Comparison of ENCODE assay signal across 22 cellular contexts in genomic region chr17:51423421-51424160, GRCh38.
DNase-seq lines count a peak whose midpoint lies in the region; ATAC-seq, FAIRE-seq and TF ChIP-seq lines count a peak whose summit lies in the region.
"Had no signal": no experiment of that assay in that cellular context is flagged by ENCODE, and none has a peak within 500 bp of the region (broad histone marks: within the 10 kb centered on the region; RNA-seq: fewer than 3 reads in every experiment).

No MANE protein-coding gene starts in this region.

- no peak overlapping the region for H3K4me3 ChIP-seq in RWPE2 (ENCODE audit: severe bottlenecking)
- H3K4me3 ChIP-seq: GM23248, HAP-1 had no signal

- no peak overlapping the region for H3K27ac ChIP-seq in RWPE2 (ENCODE audit: poor library complexity, severe bottlenecking)
- H3K27ac ChIP-seq: C4-2B, GM23248 had no signal

- H3K27me3 ChIP-seq in RWPE2 (ENCODE audit: insufficient read depth, poor library complexity, severe bottlenecking) = no peaks in the 10 kb centered on the region

- DNase-seq in HT1080 (ENCODE audit: low read depth) (peak; percentile 46), RWPE2 (ENCODE audit: low spot score) (no peak), islet precursor cell (peak; percentile 69), urothelium cell line (ENCODE audit: low spot score) (peak; percentile 35), GM13977 (ENCODE audit: low spot score) (no peak), COLO829 (ENCODE audit: low spot score) (no peak)
- DNase-seq in activated CD4-positive, alpha-beta T cell treated with anti-CD3 and anti-CD28 coated beads, Interleukin-2, amount 50 U/mL, for 4 hours = no peak
- DNase-seq: AML-193, COR-L47, DMS 273 treated with DMSO at 0.1 percent for 48 hours, DND-41, GDM1, GM23248, NCI-H1417, NCI-H2029, NCI-H2171 treated with DMSO at 0.1 percent for 48 hours, NCI-H446 treated with DMSO at 0.1 percent for 48 hours, SHP77 treated with DMSO at 0.1 percent for 48 hours, SK-N-SH, T-cell had no signal

- peak; percentile 55 for ATAC-seq in RWPE2 (ENCODE audit: low read depth)
- ATAC-seq: T-cell had no signal

- in situ Hi-C loops in GM13977 (cut with MboI; ENCODE audit: low pct_unique_long_range_greater_than_20kb, low sequenced_read_pairs, unreplicated experiment) = no loop called here

- no peak for FAIRE-seq in urothelium cell line (lab: Jason Lieb, UNC)

- H3K4me1 ChIP-seq in RWPE2 (ENCODE audit: insufficient read depth, poor library complexity, severe bottlenecking) = no peaks in the 10 kb centered on the region
- H3K4me1 ChIP-seq: HAP-1 had no signal

- H3K36me3 ChIP-seq in RWPE2 (ENCODE audit: low read depth) = no peaks in the 10 kb centered on the region
- H3K36me3 ChIP-seq: HAP-1 had no signal

- TF ChIP-seq CTCF in RWPE2 (IDR thresholded peaks at IDR 0.05; ENCODE audit: poor library complexity, severe bottlenecking) = no peak
- no peak for TF ChIP-seq CTCF in GM13977 (IDR thresholded peaks at IDR 0.05; ENCODE audit: extremely low read depth, insufficient read depth, missing control alignments)

- H3K9me3 ChIP-seq in RWPE2 (ENCODE audit: severe bottlenecking) = no peaks in the 10 kb centered on the region
- H3K9me3 ChIP-seq: HAP-1 had no signal

Comparison
In these comparisons a context has a peak if more than half of its experiments do, and no peak if none do; other contexts are left out.
1. DNase-seq: peak in HT1080 (single experiment), islet precursor cell (single experiment) and urothelium cell line (single experiment); none in RWPE2 (single experiment), GM13977 (single experiment), COLO829 (single experiment) and activated CD4-positive, alpha-beta T cell treated with anti-CD3 and anti-CD28 coated beads, Interleukin-2, amount 50 U/mL, for 4 hours (0 of 2).